ENCODE assay signal across 12 cellular contexts in genomic region chr4:148060264-148061138, GRCh38.
A peak's percentile ranks its signal among the peaks of the same experiment; 100 is the strongest.
DNase-seq lines count a peak whose midpoint lies in the region; ATAC-seq and TF ChIP-seq lines count a peak whose summit lies in the region.
"Had no signal": no experiment of that assay in that cellular context is flagged by ENCODE, and none has a peak within 500 bp of the region (broad histone marks: within the 10 kb centered on the region; RNA-seq: fewer than 3 reads in every experiment).

No MANE protein-coding gene starts in this region.

- no peaks in the 10 kb centered on the region for H4K20me1 ChIP-seq in SK-N-SH (ENCODE audit: insufficient read depth)

- H3K79me2 ChIP-seq in SK-N-SH (ENCODE audit: insufficient read depth): no peaks in the 10 kb centered on the region

- ATAC-seq in left cardiac atrium (no peak), GM21737 (IDR thresholded peaks at IDR 0.05; ENCODE audit: unreplicated experiment) (no peak)

- CTCF ChIA-PET in SK-N-SH (lab: Yijun Ruan, JAX): no interaction called here

- no peak for TF ChIP-seq CTCF in left ventricle myocardium inferior (IDR thresholded peaks at IDR 0.05; ENCODE audit: borderline replicate concordance)
- TF ChIP-seq CTCF in SK-N-SH (IDR thresholded peaks at IDR 0.05): no peak

- H3K9ac ChIP-seq in SK-N-SH: no peak overlapping the region

- intact Hi-C loops in left ventricle myocardium inferior (cut with micrococcal nuclease): no loop called here
- intact Hi-C loops in left cardiac atrium (cut with DNase I): no loop called here

- TF ChIP-seq EP300 in SK-N-SH (IDR thresholded peaks at IDR 0.05; ENCODE audit: borderline replicate concordance in 1 of 2, low read depth in 1 of 2, low read length in 1 of 2): no peak

- H3K4me3 ChIP-seq in left ventricle myocardium inferior: no peak overlapping the region
- no peak overlapping the region for H3K4me3 ChIP-seq in thymus (ENCODE audit: low read length)
- no peak overlapping the region for H3K4me3 ChIP-seq in SK-N-SH (ENCODE audit: low read depth in 2 of 2, low read length in 1 of 2)
- H3K4me3 ChIP-seq: SK-N-MC, uterus had no signal

- no peaks in the 10 kb centered on the region for H3K9me3 ChIP-seq in left ventricle myocardium inferior (replicated peaks)
- H3K9me3 ChIP-seq in thymus (ENCODE audit: control insufficient read depth): no peaks in the 10 kb centered on the region
- H3K9me3 ChIP-seq in SK-N-SH: no peaks in the 10 kb centered on the region
- H3K9me3 ChIP-seq: uterus had no signal

- H3K4me2 ChIP-seq in SK-N-SH: no peak overlapping the region

- H3K27ac ChIP-seq in left ventricle myocardium inferior (replicated peaks) (peak overlapping the region; percentile 90), thymus (ENCODE audit: low read depth) (peak overlapping the region; percentile 84), SK-N-SH (ENCODE audit: low read depth in 2 of 2, low read length in 1 of 2) (no peak overlapping the region)
- H3K27ac ChIP-seq: SK-N-MC, uterus had no signal

- peaks cover 80% of the 10 kb centered on the region for H3K4me1 ChIP-seq in left ventricle myocardium inferior
- no peaks in the 10 kb centered on the region for H3K4me1 ChIP-seq in thymus (ENCODE audit: control insufficient read depth, insufficient read depth, low read length)
- H3K4me1 ChIP-seq in SK-N-SH (ENCODE audit: control insufficient read depth in 1 of 2, insufficient read depth in 2 of 2, low read depth in 1 of 2, low read length in 1 of 2): peaks cover 0 to 5% of the 10 kb centered on the region in 2 experiments; a peak in 1 of 4 replicates
- H3K4me1 ChIP-seq: uterus had no signal

- H2AFZ ChIP-seq in SK-N-SH (ENCODE audit: low read depth): no peak overlapping the region

- no peaks in the 10 kb centered on the region for H3K27me3 ChIP-seq in left ventricle myocardium inferior (ENCODE audit: low read depth)
- H3K27me3 ChIP-seq in thymus (ENCODE audit: control insufficient read depth, insufficient read depth): no peaks in the 10 kb centered on the region
- H3K27me3 ChIP-seq in SK-N-SH (ENCODE audit: insufficient read depth): no peaks in the 10 kb centered on the region
- H3K27me3 ChIP-seq: uterus had no signal

- DNase-seq in left ventricle myocardium inferior (no peak), left cardiac atrium (no peak), left kidney (ENCODE audit: low read depth, low spot score) (peak; percentile 84), cortex of kidney (lab: John Stamatoyannopoulos, UW) (no peak), SK-N-SH (no peak)
- DNase-seq in activated T-cell treated with anti-CD3 and anti-CD28 coated beads, Interleukin-2, amount 50 U/mL, for 1 hour: peak; percentile 25
- DNase-seq: head of caudate nucleus, IMR-90, uterus had no signal

- no peak for TF ChIP-seq RAD21 in SK-N-SH (IDR thresholded peaks at IDR 0.05; ENCODE audit: low read length)

- H3F3A ChIP-seq in SK-N-SH (replicated peaks; ENCODE audit: insufficient read depth): no peaks in the 10 kb centered on the region

- WGBS in thymus: 78% methylated on average over 13 of the region's 13 CpGs
- 92% methylated on average over 13 of the region's 13 CpGs for WGBS in SK-N-SH (ENCODE audit: low lambda C conversion rate)

- POLR2A ChIA-PET in SK-N-SH (lab: Yijun Ruan, JAX): no interaction called here

- H3K36me3 ChIP-seq in left ventricle myocardium inferior (peaks cover 17% of the 10 kb centered on the region), thymus (ENCODE audit: control insufficient read depth, insufficient read depth) (no peaks in the 10 kb centered on the region), SK-N-SH (replicated peaks in 1 of 2; ENCODE audit: control insufficient read depth in 1 of 2, insufficient read depth in 2 of 2, low read length in 1 of 2) (peaks cover under 1 to 17% of the 10 kb centered on the region in 2 experiments)
- H3K36me3 ChIP-seq: uterus had no signal

- H3K9me2 ChIP-seq in SK-N-SH: no peaks in the 10 kb centered on the region

TF ChIP-seq in SK-N-SH, 30 proteins besides CTCF, POLR2A, EP300 and RAD21:
- TF ChIP-seq JUND (IDR thresholded peaks at IDR 0.05) (no peak), FOSL2 (IDR thresholded peaks at IDR 0.05; ENCODE audit: borderline replicate concordance, low read depth) (no peak), ELF1 (IDR thresholded peaks at IDR 0.05) (no peak), RXRA (IDR thresholded peaks at IDR 0.05; ENCODE audit: borderline replicate concordance, low read depth) (no peak), FOXM1 (IDR thresholded peaks at IDR 0.05; ENCODE audit: low read depth) (no peak), IRF3 (IDR thresholded peaks at IDR 0.05; ENCODE audit: low read depth, low read length) (no peak), TCF12 (IDR thresholded peaks at IDR 0.05) (no peak), NFIC (IDR thresholded peaks at IDR 0.05; ENCODE audit: borderline replicate concordance) (no peak), MAX (IDR thresholded peaks at IDR 0.05; ENCODE audit: low read depth) (no peak), MXI1 (IDR thresholded peaks at IDR 0.05; ENCODE audit: low read depth, low read length) (no peak), SIN3A (IDR thresholded peaks at IDR 0.05; ENCODE audit: borderline replicate concordance, low read depth, low read length) (no peak), RFX5 (IDR thresholded peaks at IDR 0.05; ENCODE audit: low read length) (no peak)

Comparison
In these comparisons a context has a peak if more than half of its experiments do, and no peak if none do; other contexts are left out.
1. DNase-seq: peak in activated T-cell treated with anti-CD3 and anti-CD28 coated beads, Interleukin-2, amount 50 U/mL, for 1 hour (single experiment) and left kidney (single experiment); none in left ventricle myocardium inferior (single experiment), left cardiac atrium (single experiment), cortex of kidney (single experiment) and SK-N-SH (single experiment).
2. H3K27ac ChIP-seq: peak in left ventricle myocardium inferior (single experiment) and thymus (single experiment); none in SK-N-SH (0 of 2).